13 cellular contexts compared by ENCODE assay signal in genomic region chr3:65196663-65197062, GRCh38.
"Had no signal": no experiment of that assay in that cellular context is flagged by ENCODE, and none has a peak within 500 bp of the region (broad histone marks: within the 10 kb centered on the region; RNA-seq: fewer than 3 reads in every experiment).

No MANE protein-coding gene starts in this region.

- H3K4me1 Mint-ChIP-seq: activated CD4-positive, alpha-beta T cell treated with anti-CD3 and anti-CD28 coated beads, Interleukin-2, amount 10 ng/mL, durations not matched to agents 7 days and 5 days; immature natural killer cell; memory B cell; T-helper 17 cell had no signal

- H3K27me3 Mint-ChIP-seq: activated CD4-positive, alpha-beta T cell treated with anti-CD3 and anti-CD28 coated beads, Interleukin-2, amount 10 ng/mL, durations not matched to agents 7 days and 5 days; memory B cell; stimulated activated naive CD8-positive, alpha-beta T cell treated with anti-CD3 and anti-CD28 coated beads, Interleukin-15, Interleukin-2, amounts not matched to agents 100 ng/mL and 50 ng/mL, for 24 hours; T-helper 17 cell had no signal

- H3K36me3 ChIP-seq: brain microvascular endothelial cell, left ventricle myocardium inferior had no signal

- H3K4me3 ChIP-seq: left ventricle myocardium inferior had no signal

- H3K9me3 ChIP-seq: left ventricle myocardium inferior had no signal

- H3K4me1 ChIP-seq: left ventricle myocardium inferior had no signal

- H3K27ac Mint-ChIP-seq: activated CD4-positive, alpha-beta T cell treated with anti-CD3 and anti-CD28 coated beads, Interleukin-2, amount 10 ng/mL, durations not matched to agents 7 days and 5 days; activated naive CD4-positive, alpha-beta T cell treated with anti-CD3 and anti-CD28 coated beads for 36 hours; immature natural killer cell; memory B cell; stimulated activated naive CD8-positive, alpha-beta T cell treated with anti-CD3 and anti-CD28 coated beads, Interleukin-15, Interleukin-2, amounts not matched to agents 100 ng/mL and 50 ng/mL, for 24 hours; T-helper 17 cell had no signal

- DNase-seq: activated CD4-positive, alpha-beta T cell treated with anti-CD3 and anti-CD28 coated beads, Interleukin-2, amount 10 ng/mL, durations not matched to agents 7 days and 5 days; activated CD4-positive, CD25-positive, alpha-beta regulatory T cell; activated CD8-positive, alpha-beta memory T cell treated with anti-CD3 and anti-CD28 coated beads for 24 hours; activated naive CD4-positive, alpha-beta T cell treated with anti-CD3 and anti-CD28 coated beads for 36 hours; brain microvascular endothelial cell; dermis blood vessel endothelial cell; glutamatergic neuron; immature natural killer cell; left ventricle myocardium inferior; stimulated activated CD4-positive, alpha-beta T cell treated with anti-CD3 and anti-CD28 coated beads, Interleukin-4, amount 100 ng/mL, for 24 hours; T-helper 17 cell had no signal

- H3K27me3 ChIP-seq: brain microvascular endothelial cell had no signal

- H3K27ac ChIP-seq: brain microvascular endothelial cell, left ventricle myocardium inferior had no signal

- ATAC-seq: T-helper 17 cell had no signal

- H3K4me3 Mint-ChIP-seq: activated CD4-positive, alpha-beta T cell treated with anti-CD3 and anti-CD28 coated beads, Interleukin-2, amount 10 ng/mL, durations not matched to agents 7 days and 5 days; activated naive CD4-positive, alpha-beta T cell treated with anti-CD3 and anti-CD28 coated beads for 36 hours; immature natural killer cell; memory B cell; stimulated activated naive CD8-positive, alpha-beta T cell treated with anti-CD3 and anti-CD28 coated beads, Interleukin-15, Interleukin-2, amounts not matched to agents 100 ng/mL and 50 ng/mL, for 24 hours; T-helper 17 cell had no signal

- H3K36me3 Mint-ChIP-seq: immature natural killer cell, memory B cell had no signal
